18 cellular contexts compared by ENCODE assay signal in the genomic region with DNA sequence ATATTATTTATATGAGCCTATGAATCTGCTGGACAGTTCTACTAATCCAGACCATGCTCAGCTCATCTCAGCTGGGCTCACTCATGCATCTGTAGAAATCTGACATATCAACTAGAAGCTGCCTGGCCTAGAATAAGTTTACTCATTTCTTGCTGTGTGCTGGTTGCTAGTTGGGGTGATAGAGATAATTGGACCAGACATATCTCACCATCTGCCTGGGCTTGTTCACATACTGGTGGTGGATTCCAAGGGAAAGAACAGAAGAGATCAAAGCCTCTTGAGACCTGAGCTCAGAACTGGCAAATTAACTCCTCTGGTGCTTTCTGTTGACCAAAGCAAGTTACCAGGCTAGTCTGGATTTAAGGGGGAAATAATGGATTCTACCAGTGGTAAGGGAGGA.
"Had no signal": no experiment of that assay in that cellular context is flagged by ENCODE, and none has a peak within 500 bp of the region (broad histone marks: within the 10 kb centered on the region; RNA-seq: fewer than 3 reads in every experiment).

No MANE protein-coding gene starts in this region.

- H2AFZ ChIP-seq: neural progenitor cell had no signal

- FAIRE-seq: endothelial cell of umbilical vein, frontal cortex had no signal

- H3K4me3 ChIP-seq: heart right ventricle, lower lobe of right lung, neural progenitor cell, ovary had no signal

- H3K4me2 ChIP-seq: neural progenitor cell had no signal

- ATAC-seq: activated CD4-positive, CD25-positive, alpha-beta regulatory T cell treated with anti-CD3 and anti-CD28 coated beads, Interleukin-2, amount 50 U/mL, for 24 hours; heart right ventricle; left colon; lower lobe of right lung; sciatic nerve; stimulated activated naive CD8-positive, alpha-beta T cell treated with anti-CD3 and anti-CD28 coated beads, Interleukin-15, amount 100 ng/mL, for 72 hours had no signal

- H3K36me3 ChIP-seq: brain microvascular endothelial cell, heart right ventricle, lower lobe of right lung, neural progenitor cell, ovary had no signal

- H3K27me3 ChIP-seq: brain microvascular endothelial cell, neural progenitor cell, ovary had no signal

- H3K9me3 ChIP-seq: heart right ventricle, lower lobe of right lung, ovary had no signal

- H3K27ac ChIP-seq: brain microvascular endothelial cell, heart right ventricle, lower lobe of right lung, neural progenitor cell, ovary had no signal

- H3K4me1 ChIP-seq: heart right ventricle, lower lobe of right lung, neural progenitor cell had no signal

- DNase-seq: activated naive CD4-positive, alpha-beta T cell; activated naive CD8-positive, alpha-beta T cell treated with anti-CD3 and anti-CD28 coated beads, Interleukin-2, amount 10 ng/mL, durations not matched to agents 7 days and 5 days; activated T-cell treated with anti-CD3 and anti-CD28 coated beads for 4 hours; anterior cingulate cortex; brain microvascular endothelial cell; cortex of kidney; effector CD8-positive, alpha-beta T cell; heart right ventricle; left colon; lower lobe of right lung; ovary; stimulated activated naive CD8-positive, alpha-beta T cell treated with anti-CD3 and anti-CD28 coated beads, Interleukin-15, amount 100 ng/mL, for 72 hours; T1000 had no signal

- H3K9ac ChIP-seq: neural progenitor cell had no signal
